In genomic region chr9:128917151-128917849, GRCh38 we compare ENCODE assay signal across 9 cellular contexts. TPM values are rescaled to one million over a fixed set of nuclear protein-coding genes. Genes with fewer than 3 reads are reported as not detected.
A peak's percentile ranks its signal among the peaks of the same experiment; 100 is the strongest.
DNase-seq lines count a peak whose midpoint lies in the region; ATAC-seq, FAIRE-seq and TF ChIP-seq lines count a peak whose summit lies in the region.
"Had no signal": no experiment of that assay in that cellular context is flagged by ENCODE, and none has a peak within 500 bp of the region (broad histone marks: within the 10 kb centered on the region; RNA-seq: fewer than 3 reads in every experiment).

No MANE protein-coding gene starts in this region.

- H3K4me3 ChIP-seq in CD8-positive, alpha-beta T cell (ENCODE audit: low read depth, low read length) = no peak overlapping the region
- H3K4me3 ChIP-seq in astrocyte (ENCODE audit: insufficient read depth, low read depth, low read length) (no peak overlapping the region), left ventricle myocardium inferior (peak overlapping the region; percentile 29)

- peaks cover 27% of the 10 kb centered on the region for H3K79me2 ChIP-seq in astrocyte (ENCODE audit: insufficient read depth, low read length)

- H3K36me3 ChIP-seq in CD8-positive, alpha-beta T cell (ENCODE audit: insufficient read depth, low read length) = peaks cover 23% of the 10 kb centered on the region
- H3K36me3 ChIP-seq in astrocyte (ENCODE audit: insufficient read depth, low read length) = peaks cover 6% of the 10 kb centered on the region
- peaks cover 31% of the 10 kb centered on the region for H3K36me3 ChIP-seq in left ventricle myocardium inferior

- peaks cover 18% of the 10 kb centered on the region for H3K4me1 Mint-ChIP-seq in CD8-positive, alpha-beta T cell (ENCODE audit: low read depth)
- peaks cover 28% of the 10 kb centered on the region for H3K4me1 Mint-ChIP-seq in astrocyte (ENCODE audit: low read depth, unreplicated experiment)
- peaks cover 50% of the 10 kb centered on the region for H3K4me1 Mint-ChIP-seq in stimulated activated naive CD8-positive, alpha-beta T cell treated with anti-CD3 and anti-CD28 coated beads, Interleukin-15, amount 100 ng/mL, for 72 hours

- no peak for DNase-seq in CD8-positive, alpha-beta T cell
- DNase-seq in astrocyte (ENCODE audit: low read depth) = peak; percentile 63
- peak; percentile 82 for DNase-seq in left ventricle myocardium inferior
- DNase-seq in putamen (ENCODE audit: low spot score) = peak; percentile 70
- DNase-seq in stimulated activated naive CD8-positive, alpha-beta T cell treated with anti-CD3 and anti-CD28 coated beads, Interleukin-15, amount 100 ng/mL, for 72 hours = no peak
- no peak for DNase-seq in H4 (ENCODE audit: low spot score)

- no peak for ATAC-seq in CD8-positive, alpha-beta T cell
- no peak for ATAC-seq in GM18909 (IDR thresholded peaks at IDR 0.05; ENCODE audit: poor library complexity, unreplicated experiment)
- ATAC-seq in HG02610 (IDR thresholded peaks at IDR 0.05; ENCODE audit: unreplicated experiment) = no peak
- ATAC-seq in stimulated activated naive CD8-positive, alpha-beta T cell treated with anti-CD3 and anti-CD28 coated beads, Interleukin-15, amount 100 ng/mL, for 72 hours = no peak

- peak overlapping the region; percentile 3 for H3K27ac Mint-ChIP-seq in CD8-positive, alpha-beta T cell
- no peak overlapping the region for H3K27ac Mint-ChIP-seq in astrocyte (ENCODE audit: unreplicated experiment)
- H3K27ac Mint-ChIP-seq in stimulated activated naive CD8-positive, alpha-beta T cell treated with anti-CD3 and anti-CD28 coated beads, Interleukin-15, amount 100 ng/mL, for 72 hours = no peak overlapping the region
- H3K27ac Mint-ChIP-seq: progenitor cell of endocrine pancreas had no signal

- H3K9me3 Mint-ChIP-seq in CD8-positive, alpha-beta T cell = no peaks in the 10 kb centered on the region
- H3K9me3 Mint-ChIP-seq in astrocyte (ENCODE audit: unreplicated experiment) = no peaks in the 10 kb centered on the region
- H3K9me3 Mint-ChIP-seq in stimulated activated naive CD8-positive, alpha-beta T cell treated with anti-CD3 and anti-CD28 coated beads, Interleukin-15, amount 100 ng/mL, for 72 hours = no peaks in the 10 kb centered on the region

- no peak overlapping the region for H3K9ac ChIP-seq in astrocyte (ENCODE audit: low read length)

- no peak for FAIRE-seq in astrocyte (lab: Jason Lieb, UNC)

- TF ChIP-seq CTCF in CD8-positive, alpha-beta T cell (IDR thresholded peaks at IDR 0.05) = no peak
- TF ChIP-seq CTCF in astrocyte (IDR thresholded peaks at IDR 0.05; ENCODE audit: insufficient read depth, low read depth, low read length) (no peak), left ventricle myocardium inferior (IDR thresholded peaks at IDR 0.05; ENCODE audit: borderline replicate concordance) (no peak)

- H3K27ac ChIP-seq in CD8-positive, alpha-beta T cell (ENCODE audit: low read depth, low read length) = no peak overlapping the region
- H3K27ac ChIP-seq in astrocyte (ENCODE audit: low read depth, low read length) (no peak overlapping the region), left ventricle myocardium inferior (replicated peaks) (peak overlapping the region; percentile 90)

- no peaks in the 10 kb centered on the region for H3K27me3 Mint-ChIP-seq in CD8-positive, alpha-beta T cell (ENCODE audit: low read depth)
- H3K27me3 Mint-ChIP-seq in astrocyte (ENCODE audit: low read depth, unreplicated experiment) = no peaks in the 10 kb centered on the region
- H3K27me3 Mint-ChIP-seq in stimulated activated naive CD8-positive, alpha-beta T cell treated with anti-CD3 and anti-CD28 coated beads, Interleukin-15, amount 100 ng/mL, for 72 hours = no peaks in the 10 kb centered on the region
- H3K27me3 Mint-ChIP-seq: progenitor cell of endocrine pancreas had no signal

- CTCF ChIA-PET in CD8-positive, alpha-beta T cell (lab: Charles Lee) = interaction anchor here (1.2 to 5.9 kb wide), 2 partner anchors 10 to 49 kb away, joined by 3 to 39 read pairs; no protein-coding TSS in a partner anchor

- H3K27me3 ChIP-seq in CD8-positive, alpha-beta T cell (ENCODE audit: insufficient read depth, low read length) = no peaks in the 10 kb centered on the region
- no peaks in the 10 kb centered on the region for H3K27me3 ChIP-seq in astrocyte (ENCODE audit: insufficient read depth, low read length)
- no peaks in the 10 kb centered on the region for H3K27me3 ChIP-seq in left ventricle myocardium inferior (ENCODE audit: low read depth)

- no peaks in the 10 kb centered on the region for H3K9me3 ChIP-seq in CD8-positive, alpha-beta T cell (ENCODE audit: low read length)
- H3K9me3 ChIP-seq in astrocyte (ENCODE audit: insufficient read depth, low read depth, low read length) = no peaks in the 10 kb centered on the region
- H3K9me3 ChIP-seq in left ventricle myocardium inferior (replicated peaks) = no peaks in the 10 kb centered on the region

- H4K20me1 ChIP-seq in astrocyte (ENCODE audit: insufficient read depth, low read length) = peaks cover 4% of the 10 kb centered on the region

- no peak overlapping the region for H2AFZ ChIP-seq in astrocyte (ENCODE audit: low read depth, low read length)

- no peak overlapping the region for H3K4me2 ChIP-seq in astrocyte (ENCODE audit: low read length)

- no peak overlapping the region for H3K4me3 Mint-ChIP-seq in CD8-positive, alpha-beta T cell
- H3K4me3 Mint-ChIP-seq in astrocyte (ENCODE audit: unreplicated experiment) = no peak overlapping the region
- H3K4me3 Mint-ChIP-seq in stimulated activated naive CD8-positive, alpha-beta T cell treated with anti-CD3 and anti-CD28 coated beads, Interleukin-15, amount 100 ng/mL, for 72 hours = no peak overlapping the region

- intact Hi-C loops in CD8-positive, alpha-beta T cell (cut with DNase I, micrococcal nuclease) = no loop called here
- intact Hi-C loops in left ventricle myocardium inferior (cut with micrococcal nuclease) = no loop called here

- POLR2A ChIA-PET in CD8-positive, alpha-beta T cell (lab: Charles Lee) = no interaction called here

- H3K4me1 ChIP-seq in CD8-positive, alpha-beta T cell (ENCODE audit: insufficient read depth, low read length) = peaks cover 29% of the 10 kb centered on the region
- H3K4me1 ChIP-seq in astrocyte (ENCODE audit: insufficient read depth, low read length) (peaks cover 25% of the 10 kb centered on the region), left ventricle myocardium inferior (peaks cover 100% of the 10 kb centered on the region)

- H3K36me3 Mint-ChIP-seq in CD8-positive, alpha-beta T cell = peaks cover 45% of the 10 kb centered on the region
- H3K36me3 Mint-ChIP-seq in astrocyte (ENCODE audit: low read depth, unreplicated experiment) = peaks cover 10% of the 10 kb centered on the region

RNA-seq across cellular contexts. Expression of gene PHYHD1, which starts 3.5 kb away (rescaled TPM):
- total RNA-seq in CD8-positive, alpha-beta T cell = 1 to 10 TPM; 1.0 to 2.5 TPM
- total RNA-seq in astrocyte (4.6 and 6.1 TPM in 2 replicates), left ventricle myocardium inferior (20.3 TPM)
- total RNA-seq in H4 (2014; rRNA removed; shearing (Covaris generic)) = not detected in 2 replicates

RNA-seq across cellular contexts. Expression of gene DOLK, which starts 30.1 kb away (rescaled TPM):
- 10 to 100 TPM; 10.4 to 10.7 TPM for total RNA-seq in CD8-positive, alpha-beta T cell
- 19.8 and 22.1 TPM in 2 replicates for total RNA-seq in astrocyte
- total RNA-seq in left ventricle myocardium inferior = 8.4 TPM
- total RNA-seq in H4 (2014; rRNA removed; shearing (Covaris generic)) = 23.3 and 28.3 TPM in 2 replicates

RNA-seq across cellular contexts. Expression of gene NUP188, which starts 30.2 kb away (rescaled TPM):
- 10 to 100 TPM; 48.7 to 49.0 TPM for total RNA-seq in CD8-positive, alpha-beta T cell
- total RNA-seq in astrocyte (40.4 and 45.6 TPM in 2 replicates), left ventricle myocardium inferior (15.9 TPM)
- 37.0 and 51.6 TPM in 2 replicates for total RNA-seq in H4 (2014; rRNA removed; shearing (Covaris generic))

RNA-seq across cellular contexts. Expression of gene LRRC8A, which starts 35.4 kb away (rescaled TPM):
- total RNA-seq in CD8-positive, alpha-beta T cell = 10 to 100 TPM; 35.0 to 40.1 TPM
- 103 and 104 TPM in 2 replicates for total RNA-seq in astrocyte
- 19.8 TPM for total RNA-seq in left ventricle myocardium inferior
- total RNA-seq in H4 (2014; rRNA removed; shearing (Covaris generic)) = 17.8 and 26.8 TPM in 2 replicates

RNA-seq across cellular contexts. Expression of gene KYAT1, which starts 35.5 kb away (rescaled TPM):
- 1 to 10 TPM; 2.4 to 3.0 TPM for total RNA-seq in CD8-positive, alpha-beta T cell
- total RNA-seq in astrocyte (9.3 and 10.1 TPM in 2 replicates), left ventricle myocardium inferior (12.1 TPM)
- 7.1 and 7.3 TPM in 2 replicates for total RNA-seq in H4 (2014; rRNA removed; shearing (Covaris generic))

Comparison
In these comparisons a context has a peak if more than half of its experiments do, and no peak if none do; other contexts are left out.
1. DNase-seq: peak in astrocyte (single experiment), left ventricle myocardium inferior (single experiment) and putamen (single experiment); none in CD8-positive, alpha-beta T cell (0 of 7), stimulated activated naive CD8-positive, alpha-beta T cell treated with anti-CD3 and anti-CD28 coated beads, Interleukin-15, amount 100 ng/mL, for 72 hours (0 of 2) and H4 (single experiment).